35 cellular contexts compared by ENCODE assay signal in the genomic region with DNA sequence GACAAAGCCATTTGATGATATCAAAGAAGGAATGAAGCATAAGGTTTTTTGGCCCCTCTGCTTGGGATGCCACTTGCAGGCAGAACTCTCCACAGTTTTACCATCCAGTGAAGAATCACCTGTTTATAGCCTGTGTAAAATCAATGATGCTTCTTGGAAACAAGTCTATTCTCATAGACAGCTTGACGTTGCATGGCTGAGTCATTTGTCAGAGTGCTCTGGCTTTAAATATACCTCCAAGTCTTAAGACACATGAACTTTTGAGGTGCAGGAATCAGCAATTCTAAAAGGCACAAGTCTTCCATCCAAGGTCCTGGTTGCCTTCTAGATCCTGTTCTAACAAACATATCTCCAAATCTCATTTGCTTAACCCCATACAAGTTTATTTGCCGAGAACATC. TPM values are rescaled to one million over a fixed set of nuclear protein-coding genes. Genes with fewer than 3 reads are reported as not detected.
"Had no signal": no experiment of that assay in that cellular context is flagged by ENCODE, and none has a peak within 500 bp of the region (broad histone marks: within the 10 kb centered on the region; RNA-seq: fewer than 3 reads in every experiment).

No MANE protein-coding gene starts in this region.

- H3K4me1 Mint-ChIP-seq: activated B cell treated with CpG ODN at 0.5 μM for 24 hours; activated CD4-positive, alpha-beta memory T cell treated with anti-CD3 and anti-CD28 coated beads, Interleukin-2, amount 10 ng/mL, durations not matched to agents 7 days and 5 days; activated CD4-positive, alpha-beta T cell treated with anti-CD3 and anti-CD28 coated beads, Interleukin-2, amount 10 ng/mL, durations not matched to agents 7 days and 5 days; activated CD8-positive, alpha-beta memory T cell treated with anti-CD3 and anti-CD28 coated beads, Interleukin-2, amount 10 ng/mL, durations not matched to agents 7 days and 5 days; activated naive CD4-positive, alpha-beta T cell treated with anti-CD3 and anti-CD28 coated beads, Interleukin-2, amount 10 ng/mL, durations not matched to agents 7 days and 5 days; activated naive CD4-positive, alpha-beta T cell treated with anti-CD3 and anti-CD28 coated beads, Interleukin-2, amount 50 U/mL, for 24 hours; activated naive CD8-positive, alpha-beta T cell treated with anti-CD3 and anti-CD28 coated beads, Interleukin-2, amount 10 ng/mL, durations not matched to agents 7 days and 5 days; activated naive CD8-positive, alpha-beta T cell treated with anti-CD3 and anti-CD28 coated beads, Interleukin-2, amount 50 U/mL, for 24 hours; central memory CD8-positive, alpha-beta T cell had no signal

- H3K27ac ChIP-seq: body of pancreas, brain microvascular endothelial cell, breast epithelium, VCaP had no signal

- H3K36me3 Mint-ChIP-seq: activated CD8-positive, alpha-beta memory T cell treated with anti-CD3 and anti-CD28 coated beads, Interleukin-2, amount 10 ng/mL, durations not matched to agents 7 days and 5 days; activated naive CD4-positive, alpha-beta T cell treated with anti-CD3 and anti-CD28 coated beads, Interleukin-2, amount 10 ng/mL, durations not matched to agents 7 days and 5 days; activated naive CD4-positive, alpha-beta T cell treated with anti-CD3 and anti-CD28 coated beads, Interleukin-2, amount 50 U/mL, for 24 hours; activated naive CD8-positive, alpha-beta T cell; activated naive CD8-positive, alpha-beta T cell treated with anti-CD3 and anti-CD28 coated beads, Interleukin-2, amount 10 ng/mL, durations not matched to agents 7 days and 5 days had no signal

- DNase-seq: activated B cell treated with CpG ODN at 0.5 μM for 24 hours; activated CD4-positive, alpha-beta memory T cell treated with anti-CD3 and anti-CD28 coated beads, Interleukin-2, amount 10 ng/mL, durations not matched to agents 7 days and 5 days; activated CD4-positive, alpha-beta T cell treated with anti-CD3 and anti-CD28 coated beads for 4 hours; activated CD4-positive, alpha-beta T cell treated with anti-CD3 and anti-CD28 coated beads, Interleukin-2, amount 10 ng/mL, durations not matched to agents 7 days and 5 days; activated CD4-positive, alpha-beta T cell treated with anti-CD3 and anti-CD28 coated beads, Interleukin-2, amount 50 U/mL, for 48 hours; activated CD4-positive, CD25-positive, alpha-beta regulatory T cell treated with anti-CD3 and anti-CD28 coated beads, Interleukin-2, amount 50 U/mL, for 72 hours; activated CD8-positive, alpha-beta memory T cell treated with anti-CD3 and anti-CD28 coated beads for 24 hours; activated CD8-positive, alpha-beta memory T cell treated with anti-CD3 and anti-CD28 coated beads, Interleukin-2, amount 10 ng/mL, durations not matched to agents 7 days and 5 days; activated CD8-positive, alpha-beta memory T cell treated with anti-CD3 and anti-CD28 coated beads, Interleukin-2, amount 50 U/mL, for 48 hours; activated CD8-positive, alpha-beta T cell treated with anti-CD3 and anti-CD28 coated beads, Interleukin-2, amount 10 ng/mL, durations not matched to agents 7 days and 5 days; activated effector memory CD4-positive, alpha-beta T cell treated with Interleukin-2 at 50 U/mL for 16 hours; activated gamma-delta T cell; activated naive CD4-positive, alpha-beta T cell treated with anti-CD3 and anti-CD28 coated beads, Interleukin-2, amount 10 ng/mL, durations not matched to agents 7 days and 5 days; activated naive CD4-positive, alpha-beta T cell treated with Interleukin-2 at 50 U/mL for 16 hours; activated naive CD8-positive, alpha-beta T cell treated with anti-CD3 and anti-CD28 coated beads, Interleukin-2, amount 10 ng/mL, durations not matched to agents 7 days and 5 days; activated naive CD8-positive, alpha-beta T cell treated with anti-CD3 and anti-CD28 coated beads, Interleukin-2, amount 50 U/mL, for 24 hours; activated T-cell treated with anti-CD3 and anti-CD28 coated beads, Interleukin-2, amount 50 U/mL, for 24 hours; activated T-cell treated with anti-CD3 and anti-CD28 coated beads, Interleukin-2, amount 50 U/mL, for 48 hours; amygdala; aorta; body of pancreas; brain microvascular endothelial cell; cerebellar nuclear complex; SW 1271; T-helper 1 cell; T-helper 2 cell; T-helper 9 cell had no signal

- H3K4me3 ChIP-seq: body of pancreas, breast epithelium had no signal

- H3K4me3 Mint-ChIP-seq: activated B cell treated with CpG ODN at 0.5 μM for 24 hours; activated CD4-positive, alpha-beta memory T cell treated with anti-CD3 and anti-CD28 coated beads, Interleukin-2, amount 10 ng/mL, durations not matched to agents 7 days and 5 days; activated CD4-positive, alpha-beta T cell treated with anti-CD3 and anti-CD28 coated beads, Interleukin-2, amount 10 ng/mL, durations not matched to agents 7 days and 5 days; activated CD8-positive, alpha-beta memory T cell treated with anti-CD3 and anti-CD28 coated beads, Interleukin-2, amount 10 ng/mL, durations not matched to agents 7 days and 5 days; activated CD8-positive, alpha-beta T cell treated with anti-CD3 and anti-CD28 coated beads, Interleukin-2, amount 10 ng/mL, durations not matched to agents 7 days and 5 days; activated naive CD4-positive, alpha-beta T cell treated with anti-CD3 and anti-CD28 coated beads, Interleukin-2, amount 10 ng/mL, durations not matched to agents 7 days and 5 days; activated naive CD4-positive, alpha-beta T cell treated with anti-CD3 and anti-CD28 coated beads, Interleukin-2, amount 50 U/mL, for 24 hours; activated naive CD8-positive, alpha-beta T cell; activated naive CD8-positive, alpha-beta T cell treated with anti-CD3 and anti-CD28 coated beads, Interleukin-2, amount 10 ng/mL, durations not matched to agents 7 days and 5 days; activated naive CD8-positive, alpha-beta T cell treated with anti-CD3 and anti-CD28 coated beads, Interleukin-2, amount 50 U/mL, for 24 hours; activated T-cell treated with anti-CD3 and anti-CD28 coated beads, Interleukin-2, amount 50 U/mL, for 24 hours; central memory CD8-positive, alpha-beta T cell; T-helper 1 cell treated with Interleukin-12 subunit alpha and Interleukin-12 subunit beta and Interleukin-4 antibody, amounts not matched to agents 30 μg/mL and 1 μg/mL, for 36 hours; T-helper 2 cell treated with Interferon-gamma antibody and Interleukin-4, amounts not matched to agents 5 μg/mL and 100 μg/mL, for 36 hours had no signal

- H3K27ac Mint-ChIP-seq: activated B cell treated with CpG ODN at 0.5 μM for 24 hours; activated CD4-positive, alpha-beta memory T cell treated with anti-CD3 and anti-CD28 coated beads, Interleukin-2, amount 10 ng/mL, durations not matched to agents 7 days and 5 days; activated CD4-positive, alpha-beta T cell treated with anti-CD3 and anti-CD28 coated beads, Interleukin-2, amount 10 ng/mL, durations not matched to agents 7 days and 5 days; activated CD8-positive, alpha-beta memory T cell treated with anti-CD3 and anti-CD28 coated beads, Interleukin-2, amount 10 ng/mL, durations not matched to agents 7 days and 5 days; activated CD8-positive, alpha-beta T cell treated with anti-CD3 and anti-CD28 coated beads, Interleukin-2, amount 10 ng/mL, durations not matched to agents 7 days and 5 days; activated naive CD4-positive, alpha-beta T cell treated with anti-CD3 and anti-CD28 coated beads, Interleukin-2, amount 10 ng/mL, durations not matched to agents 7 days and 5 days; activated naive CD4-positive, alpha-beta T cell treated with anti-CD3 and anti-CD28 coated beads, Interleukin-2, amount 50 U/mL, for 24 hours; activated naive CD8-positive, alpha-beta T cell; activated naive CD8-positive, alpha-beta T cell treated with anti-CD3 and anti-CD28 coated beads, Interleukin-2, amount 10 ng/mL, durations not matched to agents 7 days and 5 days; activated naive CD8-positive, alpha-beta T cell treated with anti-CD3 and anti-CD28 coated beads, Interleukin-2, amount 50 U/mL, for 24 hours; activated T-cell treated with anti-CD3 and anti-CD28 coated beads, Interleukin-2, amount 50 U/mL, for 24 hours; activated T-helper 2 cell treated with anti-CD3 and anti-CD28 coated beads, Interferon-gamma antibody, Interleukin-2, Interleukin-4, amounts not matched to agents 10 μg/mL and 5 μg/mL and 100 μg/mL, durations not matched to agents 14 hours and 24 hours and 36 hours; T-helper 1 cell treated with Interleukin-12 subunit alpha and Interleukin-12 subunit beta and Interleukin-4 antibody, amounts not matched to agents 30 μg/mL and 1 μg/mL, for 36 hours; T-helper 2 cell treated with Interferon-gamma antibody and Interleukin-4, amounts not matched to agents 5 μg/mL and 100 μg/mL, for 36 hours had no signal

- H3K27me3 Mint-ChIP-seq: activated B cell treated with CpG ODN at 0.5 μM for 24 hours; activated CD4-positive, alpha-beta memory T cell treated with anti-CD3 and anti-CD28 coated beads, Interleukin-2, amount 10 ng/mL, durations not matched to agents 7 days and 5 days; activated CD4-positive, alpha-beta T cell treated with anti-CD3 and anti-CD28 coated beads, Interleukin-2, amount 10 ng/mL, durations not matched to agents 7 days and 5 days; activated CD8-positive, alpha-beta memory T cell treated with anti-CD3 and anti-CD28 coated beads, Interleukin-2, amount 10 ng/mL, durations not matched to agents 7 days and 5 days; activated naive CD4-positive, alpha-beta T cell treated with anti-CD3 and anti-CD28 coated beads, Interleukin-2, amount 10 ng/mL, durations not matched to agents 7 days and 5 days; activated naive CD4-positive, alpha-beta T cell treated with anti-CD3 and anti-CD28 coated beads, Interleukin-2, amount 50 U/mL, for 24 hours; activated naive CD8-positive, alpha-beta T cell; activated naive CD8-positive, alpha-beta T cell treated with anti-CD3 and anti-CD28 coated beads, Interleukin-2, amount 10 ng/mL, durations not matched to agents 7 days and 5 days; activated naive CD8-positive, alpha-beta T cell treated with anti-CD3 and anti-CD28 coated beads, Interleukin-2, amount 50 U/mL, for 24 hours; activated T-cell treated with anti-CD3 and anti-CD28 coated beads, Interleukin-2, amount 50 U/mL, for 24 hours; central memory CD8-positive, alpha-beta T cell had no signal

- ATAC-seq: activated CD8-positive, alpha-beta memory T cell treated with anti-CD3 and anti-CD28 coated beads, Interleukin-2, amount 10 ng/mL, durations not matched to agents 7 days and 5 days; activated CD8-positive, alpha-beta T cell treated with anti-CD3 and anti-CD28 coated beads, Interleukin-2, amount 10 ng/mL, durations not matched to agents 7 days and 5 days; activated naive CD8-positive, alpha-beta T cell treated with anti-CD3 and anti-CD28 coated beads, Interleukin-2, amount 50 U/mL, for 24 hours; body of pancreas had no signal

- H3K9me3 Mint-ChIP-seq: activated B cell treated with CpG ODN at 0.5 μM for 24 hours; activated CD4-positive, alpha-beta memory T cell treated with anti-CD3 and anti-CD28 coated beads, Interleukin-2, amount 10 ng/mL, durations not matched to agents 7 days and 5 days; activated CD4-positive, alpha-beta T cell treated with anti-CD3 and anti-CD28 coated beads, Interleukin-2, amount 10 ng/mL, durations not matched to agents 7 days and 5 days; activated naive CD4-positive, alpha-beta T cell treated with anti-CD3 and anti-CD28 coated beads, Interleukin-2, amount 10 ng/mL, durations not matched to agents 7 days and 5 days; activated naive CD4-positive, alpha-beta T cell treated with anti-CD3 and anti-CD28 coated beads, Interleukin-2, amount 50 U/mL, for 24 hours; activated naive CD8-positive, alpha-beta T cell treated with anti-CD3 and anti-CD28 coated beads, Interleukin-2, amount 10 ng/mL, durations not matched to agents 7 days and 5 days; activated naive CD8-positive, alpha-beta T cell treated with anti-CD3 and anti-CD28 coated beads, Interleukin-2, amount 50 U/mL, for 24 hours; activated T-cell treated with anti-CD3 and anti-CD28 coated beads, Interleukin-2, amount 50 U/mL, for 24 hours; activated T-helper 2 cell treated with anti-CD3 and anti-CD28 coated beads, Interferon-gamma antibody, Interleukin-2, Interleukin-4, amounts not matched to agents 10 μg/mL and 5 μg/mL and 100 μg/mL, durations not matched to agents 14 hours and 24 hours and 36 hours; central memory CD8-positive, alpha-beta T cell; T-helper 1 cell treated with Interleukin-12 subunit alpha and Interleukin-12 subunit beta and Interleukin-4 antibody, amounts not matched to agents 30 μg/mL and 1 μg/mL, for 36 hours; T-helper 2 cell treated with Interferon-gamma antibody and Interleukin-4, amounts not matched to agents 5 μg/mL and 100 μg/mL, for 36 hours had no signal

- H3K27me3 ChIP-seq: body of pancreas, brain microvascular endothelial cell, breast epithelium had no signal

RNA-seq across cellular contexts. Expression of a gene that starts 53.6 kb away (rescaled TPM):
- total RNA-seq: activated B cell treated with CpG ODN at 0.5 μM for 24 hours; activated CD4-positive, alpha-beta memory T cell treated with anti-CD3 and anti-CD28 coated beads, Interleukin-2, amount 10 ng/mL, durations not matched to agents 7 days and 5 days; activated CD4-positive, alpha-beta T cell treated with anti-CD3 and anti-CD28 coated beads, Interleukin-2, amount 10 ng/mL, durations not matched to agents 7 days and 5 days; activated CD8-positive, alpha-beta memory T cell treated with anti-CD3 and anti-CD28 coated beads, Interleukin-2, amount 10 ng/mL, durations not matched to agents 7 days and 5 days; activated CD8-positive, alpha-beta T cell treated with anti-CD3 and anti-CD28 coated beads, Interleukin-2, amount 10 ng/mL, durations not matched to agents 7 days and 5 days; activated naive CD8-positive, alpha-beta T cell treated with anti-CD3 and anti-CD28 coated beads, Interleukin-2, amount 10 ng/mL, durations not matched to agents 7 days and 5 days; activated T-helper 2 cell treated with anti-CD3 and anti-CD28 coated beads, Interferon-gamma antibody, Interleukin-2, Interleukin-4, amounts not matched to agents 10 μg/mL and 5 μg/mL and 100 μg/mL, durations not matched to agents 14 hours and 24 hours and 36 hours had no signal
